8 cellular contexts compared by ENCODE assay signal in genomic region chr11:88543902-88544655, GRCh38.
A peak's percentile ranks its signal among the peaks of the same experiment; 100 is the strongest.
DNase-seq lines count a peak whose midpoint lies in the region; ATAC-seq lines count a peak whose summit lies in the region.

No MANE protein-coding gene starts in this region.

- ATAC-seq in GM18511 (IDR thresholded peaks at IDR 0.05; ENCODE audit: unreplicated experiment) (peak; percentile 100), HG03025 (IDR thresholded peaks at IDR 0.05; ENCODE audit: low FRiP score, unreplicated experiment) (peak; percentile 99)
- peak; percentile 93 for ATAC-seq in central memory CD8-positive, alpha-beta T cell (replicated peaks; ENCODE audit: extremely low read depth, poor library complexity, severe bottlenecking)

- H3K27me3 Mint-ChIP-seq in central memory CD8-positive, alpha-beta T cell = peaks cover 7% of the 10 kb centered on the region

- DNase-seq in ACHN (peak; percentile 87), NCI-H2171 (lab: John Stamatoyannopoulos, UW) (peak; percentile 17), left kidney (ENCODE audit: low read depth, low spot score) (peak; percentile 94)
- DNase-seq in activated CD4-positive, CD25-positive, alpha-beta regulatory T cell treated with anti-CD3 and anti-CD28 coated beads, Interleukin-2, amount 50 U/mL, for 16 hours (ENCODE audit: low read depth, low spot score) = peak; percentile 45
- peak; percentile 61 to 70 for DNase-seq in central memory CD8-positive, alpha-beta T cell (ENCODE audit: low spot score in 2 of 2)
- DNase-seq in stimulated activated CD4-positive, alpha-beta T cell treated with anti-CD3 and anti-CD28 coated beads, Interleukin-4, amount 100 ng/mL, for 4 hours = peak; percentile 68 to 73

- no peak overlapping the region for H3K4me3 Mint-ChIP-seq in central memory CD8-positive, alpha-beta T cell

- no peaks in the 10 kb centered on the region for H3K36me3 Mint-ChIP-seq in central memory CD8-positive, alpha-beta T cell (ENCODE audit: insufficient read depth)

- in situ Hi-C loops in ACHN (cut with HindIII; ENCODE audit: low pct_ligation_motif_present, low pct_unique_long_range_greater_than_20kb, low sequenced_read_pairs) = no loop called here

- H3K4me1 Mint-ChIP-seq in central memory CD8-positive, alpha-beta T cell = peaks cover 6% of the 10 kb centered on the region

- no peak overlapping the region for H3K27ac Mint-ChIP-seq in central memory CD8-positive, alpha-beta T cell (ENCODE audit: low read depth)

- no peaks in the 10 kb centered on the region for H3K9me3 Mint-ChIP-seq in central memory CD8-positive, alpha-beta T cell

Comparison
In these comparisons a context has a peak if more than half of its experiments do, and no peak if none do; other contexts are left out.
1. Peak in every context shown above with its lines: DNase-seq and ATAC-seq.
2. DNase-seq: peak in every context shown above with its lines; median percentile 94 in left kidney; 87 in ACHN; 70 in stimulated activated CD4-positive, alpha-beta T cell treated with anti-CD3 and anti-CD28 coated beads, Interleukin-4, amount 100 ng/mL, for 4 hours; 66 in central memory CD8-positive, alpha-beta T cell; 45 in activated CD4-positive, CD25-positive, alpha-beta regulatory T cell treated with anti-CD3 and anti-CD28 coated beads, Interleukin-2, amount 50 U/mL, for 16 hours; 17 in NCI-H2171.